Comparison of ENCODE assay signal across 22 cellular contexts in genomic region chr15:62275818-62276217, GRCh38.
"Had no signal": no experiment of that assay in that cellular context is flagged by ENCODE, and none has a peak within 500 bp of the region (broad histone marks: within the 10 kb centered on the region; RNA-seq: fewer than 3 reads in every experiment).

No MANE protein-coding gene starts in this region.

- H3K27ac ChIP-seq: brain microvascular endothelial cell, esophagus squamous epithelium, left lung, stomach, testis had no signal

- H3K9me3 Mint-ChIP-seq: activated CD4-positive, alpha-beta T cell treated with anti-CD3 and anti-CD28 coated beads, Interleukin-2, amount 10 ng/mL, durations not matched to agents 24 days and 14 days had no signal

- H3K36me3 Mint-ChIP-seq: activated naive CD8-positive, alpha-beta T cell treated with anti-CD3 and anti-CD28 coated beads, Interleukin-2, amount 10 ng/mL, durations not matched to agents 7 days and 5 days; stimulated activated effector memory CD8-positive, alpha-beta T cell treated with anti-CD3 and anti-CD28 coated beads, Interleukin-12 subunit alpha, Interleukin-12 subunit beta, amount 100 ng/mL, for 72 hours; T-cell; type B pancreatic cell had no signal

- H3K27ac Mint-ChIP-seq: activated CD4-positive, alpha-beta T cell treated with anti-CD3 and anti-CD28 coated beads, Interleukin-2, amount 10 ng/mL, durations not matched to agents 24 days and 14 days; activated CD8-positive, alpha-beta T cell treated with anti-CD3 and anti-CD28 coated beads for 36 hours; activated naive CD8-positive, alpha-beta T cell treated with anti-CD3 and anti-CD28 coated beads, Interleukin-2, amount 10 ng/mL, durations not matched to agents 7 days and 5 days; activated T-helper 17 cell treated with anti-CD3 and anti-CD28 coated beads, Interleukin-2, amount 50 U/mL, for 72 hours; mesothelial cell of epicardium; nephron; stimulated activated effector memory CD8-positive, alpha-beta T cell treated with anti-CD3 and anti-CD28 coated beads, Interleukin-12 subunit alpha, Interleukin-12 subunit beta, amount 100 ng/mL, for 72 hours; T-cell; type B pancreatic cell had no signal

- H3K27me3 ChIP-seq: brain microvascular endothelial cell, stomach, testis had no signal

- H3K4me3 ChIP-seq: esophagus squamous epithelium, left lung, stomach, testis had no signal

- H3K4me1 ChIP-seq: esophagus squamous epithelium, left lung, stomach, testis had no signal

- H3K9me3 ChIP-seq: testis had no signal

- H3K4me3 Mint-ChIP-seq: activated CD4-positive, alpha-beta T cell treated with anti-CD3 and anti-CD28 coated beads, Interleukin-2, amount 10 ng/mL, durations not matched to agents 24 days and 14 days; activated CD8-positive, alpha-beta T cell treated with anti-CD3 and anti-CD28 coated beads for 36 hours; activated naive CD8-positive, alpha-beta T cell treated with anti-CD3 and anti-CD28 coated beads, Interleukin-2, amount 10 ng/mL, durations not matched to agents 7 days and 5 days; activated T-helper 17 cell treated with anti-CD3 and anti-CD28 coated beads, Interleukin-2, amount 50 U/mL, for 72 hours; mesothelial cell of epicardium; nephron; stimulated activated effector memory CD8-positive, alpha-beta T cell treated with anti-CD3 and anti-CD28 coated beads, Interleukin-12 subunit alpha, Interleukin-12 subunit beta, amount 100 ng/mL, for 72 hours; T-cell; type B pancreatic cell had no signal

- H3K36me3 ChIP-seq: brain microvascular endothelial cell, esophagus squamous epithelium, left lung, stomach had no signal

- DNase-seq: activated CD4-positive, alpha-beta T cell treated with anti-CD3 and anti-CD28 coated beads, Interleukin-2, amount 10 ng/mL, durations not matched to agents 24 days and 14 days; activated CD8-positive, alpha-beta T cell treated with anti-CD3 and anti-CD28 coated beads for 36 hours; activated naive CD4-positive, alpha-beta T cell treated with Interleukin-2 at 50 U/mL for 16 hours; activated naive CD8-positive, alpha-beta T cell treated with anti-CD3 and anti-CD28 coated beads, Interleukin-2, amount 10 ng/mL, durations not matched to agents 7 days and 5 days; activated T-cell treated with anti-CD3 and anti-CD28 coated beads, Interleukin-2, amount 50 U/mL, for 1 hour; brain microvascular endothelial cell; cerebellar nuclear complex; cortex of kidney; esophagus squamous epithelium; hippocampal formation; islet precursor cell; left lung; right cardiac atrium; stimulated activated CD4-positive, alpha-beta T cell treated with anti-CD3 and anti-CD28 coated beads, Interleukin-4, amount 100 ng/mL, for 24 hours; stomach; T-cell; testis had no signal

- H3K4me1 Mint-ChIP-seq: activated CD4-positive, alpha-beta T cell treated with anti-CD3 and anti-CD28 coated beads, Interleukin-2, amount 10 ng/mL, durations not matched to agents 24 days and 14 days; activated naive CD8-positive, alpha-beta T cell treated with anti-CD3 and anti-CD28 coated beads, Interleukin-2, amount 10 ng/mL, durations not matched to agents 7 days and 5 days; activated T-helper 17 cell treated with anti-CD3 and anti-CD28 coated beads, Interleukin-2, amount 50 U/mL, for 72 hours; mesothelial cell of epicardium; nephron; stimulated activated effector memory CD8-positive, alpha-beta T cell treated with anti-CD3 and anti-CD28 coated beads, Interleukin-12 subunit alpha, Interleukin-12 subunit beta, amount 100 ng/mL, for 72 hours; T-cell had no signal
